In the genomic region with DNA sequence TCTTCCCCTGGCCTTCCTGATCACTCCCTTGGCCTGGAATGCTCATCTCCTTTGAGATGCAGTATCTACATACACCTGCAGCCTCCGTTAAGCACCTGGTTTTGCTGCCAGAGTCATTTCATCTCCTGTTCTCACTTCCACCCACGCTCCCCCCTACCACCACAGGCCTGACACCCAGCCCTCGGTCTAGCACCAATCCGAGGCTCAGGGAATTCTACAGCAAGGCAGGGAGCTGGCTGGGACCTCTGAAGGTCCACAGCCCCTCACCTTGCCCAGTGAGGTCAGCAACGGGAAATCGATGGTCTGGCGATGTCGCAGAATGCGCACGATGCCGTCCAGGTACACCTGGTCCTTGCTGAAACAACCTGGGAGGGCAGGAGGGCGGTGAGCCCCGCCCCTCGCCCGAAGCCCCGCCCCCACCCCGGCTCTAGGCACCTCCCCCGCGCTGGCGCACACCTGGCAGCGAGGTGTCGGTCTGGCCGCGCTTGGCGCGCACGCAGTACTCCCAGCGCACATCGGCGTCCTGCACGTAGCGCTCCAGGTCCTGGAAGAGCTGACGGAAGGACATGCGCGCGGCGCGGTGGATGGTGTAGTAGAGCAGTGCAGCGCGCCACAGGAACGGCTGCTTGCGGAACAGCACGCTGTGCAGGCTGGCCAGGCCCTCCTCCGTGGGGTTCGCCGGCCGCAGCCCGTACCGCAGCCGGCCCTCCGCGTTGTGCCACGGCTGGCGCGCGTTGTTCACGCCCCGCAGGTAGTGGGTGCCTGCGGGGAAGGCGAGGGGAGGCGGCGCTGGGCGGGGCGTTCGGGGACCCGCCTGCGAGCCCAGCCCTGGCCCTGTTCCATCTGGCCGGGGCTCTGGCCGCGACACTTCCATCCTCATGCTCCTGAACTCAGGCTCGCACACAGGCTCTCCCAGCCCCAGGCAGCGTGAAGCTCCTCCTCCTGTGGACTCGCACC, we compare ENCODE assay signal across 8 cellular contexts. TPM values are rescaled to one million over a fixed set of nuclear protein-coding genes. Genes with fewer than 3 reads are reported as not detected.
DNase-seq lines count a peak whose midpoint lies in the region; ATAC-seq and TF ChIP-seq lines count a peak whose summit lies in the region.

No MANE protein-coding gene starts in this region.

- H3K9me3 Mint-ChIP-seq in activated CD8-positive, alpha-beta memory T cell treated with anti-CD3 and anti-CD28 coated beads, Interleukin-2, amount 10 ng/mL, durations not matched to agents 7 days and 5 days (ENCODE audit: low read depth): no peaks in the 10 kb centered on the region

- POLR2A ChIA-PET in GM10248 (lab: Yijun Ruan, JAX): no interaction called here

- H3K4me1 Mint-ChIP-seq in activated CD8-positive, alpha-beta memory T cell treated with anti-CD3 and anti-CD28 coated beads, Interleukin-2, amount 10 ng/mL, durations not matched to agents 7 days and 5 days: peaks cover 28% of the 10 kb centered on the region

- peak overlapping the region; percentile 67 for H3K4me3 ChIP-seq in DOHH2 (ENCODE audit: low read length)
- H3K4me3 ChIP-seq in muscle layer of colon (ENCODE audit: low read depth in 1 of 2, low read length in 2 of 2): peak overlapping the region; percentile 26 to 28

- H3K27ac Mint-ChIP-seq in activated CD8-positive, alpha-beta memory T cell treated with anti-CD3 and anti-CD28 coated beads, Interleukin-2, amount 10 ng/mL, durations not matched to agents 7 days and 5 days: no peak overlapping the region

- H3K4me1 ChIP-seq in DOHH2 (ENCODE audit: control insufficient read depth, low read length) (peaks cover 33% of the 10 kb centered on the region), muscle layer of colon (ENCODE audit: insufficient read depth, low read length) (peaks cover 34% of the 10 kb centered on the region)

- H3K9ac ChIP-seq in muscle layer of colon (ENCODE audit: low read length): no peak overlapping the region

- H4K20me1 ChIP-seq in DOHH2 (ENCODE audit: control insufficient read depth, insufficient read depth, low read depth, low read length): peaks cover 7% of the 10 kb centered on the region; the same call in 1 of the 2 replicates

- peaks cover 20% of the 10 kb centered on the region for H3K27me3 Mint-ChIP-seq in activated CD8-positive, alpha-beta memory T cell treated with anti-CD3 and anti-CD28 coated beads, Interleukin-2, amount 10 ng/mL, durations not matched to agents 7 days and 5 days

- H3K27ac ChIP-seq in DOHH2 (ENCODE audit: low read depth, low read length) (no peak overlapping the region), epithelial cell of prostate (peak overlapping the region; percentile 43), muscle layer of colon (ENCODE audit: low read depth, low read length) (no peak overlapping the region)

- DNase-seq in NCI-H1930 (lab: John Stamatoyannopoulos, UW): peak; percentile 60 to 62
- DNase-seq in activated CD8-positive, alpha-beta memory T cell treated with anti-CD3 and anti-CD28 coated beads, Interleukin-2, amount 10 ng/mL, durations not matched to agents 7 days and 5 days: peak; percentile 69
- DNase-seq in epithelial cell of prostate (ENCODE audit: low read depth, low spot score): peak; percentile 89
- DNase-seq in GM10248 (ENCODE audit: extremely low spot score): no peak

- peak overlapping the region; percentile 69 for H3K4me2 ChIP-seq in DOHH2 (ENCODE audit: low read length)

- H3K36me3 ChIP-seq in DOHH2 (ENCODE audit: control insufficient read depth, low read length) (no peaks in the 10 kb centered on the region), muscle layer of colon (ENCODE audit: insufficient read depth, low read length) (peaks cover 6% of the 10 kb centered on the region)

- H3K9me3 ChIP-seq in DOHH2 (ENCODE audit: control insufficient read depth, insufficient read depth, low read length): no peaks in the 10 kb centered on the region
- no peaks in the 10 kb centered on the region for H3K9me3 ChIP-seq in muscle layer of colon (ENCODE audit: low read length)

- peak; percentile 48 for ATAC-seq in activated CD8-positive, alpha-beta memory T cell treated with anti-CD3 and anti-CD28 coated beads, Interleukin-2, amount 10 ng/mL, durations not matched to agents 7 days and 5 days
- ATAC-seq in HG03521 (IDR thresholded peaks at IDR 0.05; ENCODE audit: unreplicated experiment) (no peak), HG02981 (IDR thresholded peaks at IDR 0.05; ENCODE audit: unreplicated experiment) (no peak)

- peak overlapping the region; percentile 64 for H3K4me3 Mint-ChIP-seq in activated CD8-positive, alpha-beta memory T cell treated with anti-CD3 and anti-CD28 coated beads, Interleukin-2, amount 10 ng/mL, durations not matched to agents 7 days and 5 days

- 0 out of 2 replicates have a peak, but pooled peaks cover 5% of the 10 kb centered on the region for H3K79me2 ChIP-seq in DOHH2 (ENCODE audit: control insufficient read depth, low read length)

- no peaks in the 10 kb centered on the region; the same call in 1 of the 2 replicates for H3F3A ChIP-seq in DOHH2 (ENCODE audit: control insufficient read depth, insufficient read depth)

- H3K9me2 ChIP-seq in DOHH2 (replicated peaks; ENCODE audit: control insufficient read depth, low read length): no peaks in the 10 kb centered on the region

- CTCF ChIA-PET in activated CD8-positive, alpha-beta memory T cell treated with anti-CD3 and anti-CD28 coated beads, Interleukin-2, amount 10 ng/mL, durations not matched to agents 7 days and 5 days (lab: Charles Lee): interaction anchor here (0.9 to 5.7 kb wide), 9 partner anchors 8 to 231 kb away, joined by 3 to 88 read pairs (median 5); partner anchors contain the start of genes B3GNT9, FBXL8, HSF4 and NOL3
- CTCF ChIA-PET in GM10248 (lab: Yijun Ruan, JAX): interaction anchor here (0.8 to 5.8 kb wide), 8 partner anchors 9 to 201 kb away, joined by 3 to 45 read pairs (median 4); partner anchors contain the start of genes EXOC3L1, FBXL8 and TRADD

- H3K27me3 ChIP-seq in DOHH2 (ENCODE audit: control insufficient read depth, low read length) (peaks cover 42% of the 10 kb centered on the region), muscle layer of colon (ENCODE audit: control insufficient read depth in 1 of 2, insufficient read depth in 2 of 2, low read length in 2 of 2) (no peaks in the 10 kb centered on the region)

- H3K36me3 Mint-ChIP-seq in activated CD8-positive, alpha-beta memory T cell treated with anti-CD3 and anti-CD28 coated beads, Interleukin-2, amount 10 ng/mL, durations not matched to agents 7 days and 5 days: no peaks in the 10 kb centered on the region

- TF ChIP-seq CTCF in DOHH2 (IDR thresholded peaks at IDR 0.05; ENCODE audit: low read depth, low read length, poor library complexity, severe bottlenecking) (no peak), GM10248 (IDR thresholded peaks at IDR 0.05; ENCODE audit: control extremely low read depth, extremely low read depth, low read depth, missing control alignments) (no peak)

RNA-seq across cellular contexts. Expression of gene MATCAP1, which starts 5.7 kb away (rescaled TPM):
- total RNA-seq in activated CD8-positive, alpha-beta memory T cell treated with anti-CD3 and anti-CD28 coated beads, Interleukin-2, amount 10 ng/mL, durations not matched to agents 7 days and 5 days: 10 to 100 TPM; 38.6 to 56.0 TPM

RNA-seq across cellular contexts. Expression of gene NOL3, which starts 7.7 kb away (rescaled TPM):
- 10 to 100 TPM in 1 of 2 experiments, 1 to 10 TPM in 1; 3.3 to 10.3 TPM for total RNA-seq in activated CD8-positive, alpha-beta memory T cell treated with anti-CD3 and anti-CD28 coated beads, Interleukin-2, amount 10 ng/mL, durations not matched to agents 7 days and 5 days

RNA-seq across cellular contexts. Expression of gene EXOC3L1, which starts 11.9 kb away (rescaled TPM):
- total RNA-seq in activated CD8-positive, alpha-beta memory T cell treated with anti-CD3 and anti-CD28 coated beads, Interleukin-2, amount 10 ng/mL, durations not matched to agents 7 days and 5 days: not detected

RNA-seq across cellular contexts. Expression of gene HSF4, which starts 13.5 kb away (rescaled TPM):
- total RNA-seq in activated CD8-positive, alpha-beta memory T cell treated with anti-CD3 and anti-CD28 coated beads, Interleukin-2, amount 10 ng/mL, durations not matched to agents 7 days and 5 days: 10 to 100 TPM; 15.0 to 43.7 TPM

RNA-seq across cellular contexts. Expression of gene E2F4, which starts 13.9 kb away (rescaled TPM):
- total RNA-seq in activated CD8-positive, alpha-beta memory T cell treated with anti-CD3 and anti-CD28 coated beads, Interleukin-2, amount 10 ng/mL, durations not matched to agents 7 days and 5 days: 100 to 1,000 TPM; 147 to 148 TPM
